ENCODE assay signal across 28 cellular contexts in genomic region chr17:70230883-70231282, GRCh38.
A peak's percentile ranks its signal among the peaks of the same experiment; 100 is the strongest.
DNase-seq lines count a peak whose midpoint lies in the region; ATAC-seq and TF ChIP-seq lines count a peak whose summit lies in the region.
"Had no signal": no experiment of that assay in that cellular context is flagged by ENCODE, and none has a peak within 500 bp of the region (broad histone marks: within the 10 kb centered on the region; RNA-seq: fewer than 3 reads in every experiment).

No MANE protein-coding gene starts in this region.

- WGBS in mammary epithelial cell (ENCODE audit: low coverage, missing lambda C conversion rate): 93% methylated on average over 1 of the region's 1 CpG

- DNase-seq in MCF 10A (ENCODE audit: unreplicated experiment) (peak; percentile 4), mammary epithelial cell (no peak), SKM-1 treated with dmso at 0.1 percent for 144 hours (lab: John Stamatoyannopoulos, UW; ENCODE audit: unreplicated experiment) (peak; percentile 22), fibroblast of lung (ENCODE audit: low read depth in 2 of 2) (peak; percentile 27 to 35), iPS-NIHi7 (ENCODE audit: extremely low spot score) (no peak), NCI-H1417 treated with DMSO at 0.1 percent for 48 hours (lab: John Stamatoyannopoulos, UW) (no peak)
- DNase-seq: activated CD4-positive, alpha-beta memory T cell treated with anti-CD3 and anti-CD28 coated beads, Interleukin-2, amount 10 ng/mL, durations not matched to agents 7 days and 5 days; activated CD4-positive, CD25-positive, alpha-beta regulatory T cell treated with anti-CD3 and anti-CD28 coated beads, Interleukin-2, amount 50 U/mL, for 72 hours; activated effector memory CD4-positive, alpha-beta T cell treated with Interleukin-2 at 50 U/mL for 16 hours; activated naive CD8-positive, alpha-beta T cell treated with anti-CD3 and anti-CD28 coated beads for 36 hours; CD8-positive, alpha-beta memory T cell; central memory CD4-positive, alpha-beta T cell; dermis blood vessel endothelial cell; DMS53; esophagus squamous epithelium; KBM-7; left ventricle myocardium inferior; naive B cell; NCI-H1694; NCI-H510A; stimulated activated CD4-positive, alpha-beta T cell treated with anti-CD3 and anti-CD28 coated beads, Interleukin-15, amount 100 ng/mL, for 24 hours; stimulated activated naive B cell treated with anti-CD40 and anti-IgM and Interleukin-4, amounts not matched to agents 10 μg/mL and 1 μg/mL and 100 μg/mL, for 72 hours had no signal

- H4K20me1 ChIP-seq in mammary epithelial cell (ENCODE audit: insufficient read depth, low read length) (no peaks in the 10 kb centered on the region), fibroblast of lung (ENCODE audit: control insufficient read depth, extremely low read depth, insufficient read depth, low read length) (no peaks in the 10 kb centered on the region)

- H3K36me3 ChIP-seq in mammary epithelial cell (ENCODE audit: insufficient read depth, low read length) (no peaks in the 10 kb centered on the region), fibroblast of lung (ENCODE audit: control insufficient read depth, insufficient read depth, low read length) (no peaks in the 10 kb centered on the region)
- H3K36me3 ChIP-seq: ascending aorta, esophagus squamous epithelium, left ventricle myocardium inferior had no signal

- ATAC-seq in HG03175 (IDR thresholded peaks at IDR 0.05; ENCODE audit: unreplicated experiment): no peak
- ATAC-seq in HG03135 (IDR thresholded peaks at IDR 0.05; ENCODE audit: unreplicated experiment): no peak
- ATAC-seq: stimulated activated naive B cell treated with anti-CD40 and anti-IgM and Interleukin-4, amounts not matched to agents 10 μg/mL and 1 μg/mL and 100 μg/mL, for 72 hours had no signal

- H3K27ac Mint-ChIP-seq in MCF 10A (ENCODE audit: low read depth, unreplicated experiment): no peak overlapping the region
- H3K27ac Mint-ChIP-seq: activated CD4-positive, alpha-beta memory T cell treated with anti-CD3 and anti-CD28 coated beads, Interleukin-2, amount 10 ng/mL, durations not matched to agents 7 days and 5 days; activated naive CD8-positive, alpha-beta T cell treated with anti-CD3 and anti-CD28 coated beads for 36 hours; CD8-positive, alpha-beta memory T cell; mesothelial cell of epicardium; progenitor cell of endocrine pancreas; stimulated activated naive B cell treated with anti-CD40 and anti-IgM and Interleukin-4, amounts not matched to agents 10 μg/mL and 1 μg/mL and 100 μg/mL, for 72 hours; T-helper 1 cell treated with Interleukin-12 subunit alpha and Interleukin-12 subunit beta and Interleukin-4 antibody, amounts not matched to agents 30 μg/mL and 1 μg/mL, for 36 hours had no signal

- no peak overlapping the region for H3K4me2 ChIP-seq in mammary epithelial cell (ENCODE audit: insufficient read depth, low read depth, low read length)
- no peak overlapping the region for H3K4me2 ChIP-seq in fibroblast of lung (ENCODE audit: extremely low read depth, insufficient read depth, low read length)

- H3K9ac ChIP-seq in mammary epithelial cell (ENCODE audit: insufficient read depth, low read length) (no peak overlapping the region), fibroblast of lung (ENCODE audit: insufficient read depth, low read length) (no peak overlapping the region)

- H3K27me3 Mint-ChIP-seq in MCF 10A (ENCODE audit: insufficient read depth, unreplicated experiment): no peaks in the 10 kb centered on the region
- H3K27me3 Mint-ChIP-seq: activated CD4-positive, alpha-beta memory T cell treated with anti-CD3 and anti-CD28 coated beads, Interleukin-2, amount 10 ng/mL, durations not matched to agents 7 days and 5 days; progenitor cell of endocrine pancreas had no signal

- peaks cover 12% of the 10 kb centered on the region for H3K4me1 Mint-ChIP-seq in MCF 10A (ENCODE audit: insufficient read depth, unreplicated experiment)
- H3K4me1 Mint-ChIP-seq: activated CD4-positive, alpha-beta memory T cell treated with anti-CD3 and anti-CD28 coated beads, Interleukin-2, amount 10 ng/mL, durations not matched to agents 7 days and 5 days; activated naive CD8-positive, alpha-beta T cell treated with anti-CD3 and anti-CD28 coated beads for 36 hours; CD8-positive, alpha-beta memory T cell; naive B cell; stimulated activated naive B cell treated with anti-CD40 and anti-IgM and Interleukin-4, amounts not matched to agents 10 μg/mL and 1 μg/mL and 100 μg/mL, for 72 hours had no signal

- dilution Hi-C loops in mammary epithelial cell (cut with HindIII; ENCODE audit: low sequenced_read_pairs): no loop called here

- CTCF ChIA-PET in MCF 10A (lab: Yijun Ruan, JAX): no interaction called here
- CTCF ChIA-PET in mammary epithelial cell (lab: Charles Lee; ENCODE audit: low non-redundant PET): no interaction called here

- H3K4me3 ChIP-seq in mammary epithelial cell (replicated peaks in 1 of 3; ENCODE audit: insufficient read depth in 1 of 3, low read depth in 2 of 3, low read length in 3 of 3): no peak overlapping the region
- no peak overlapping the region for H3K4me3 ChIP-seq in fibroblast of lung (replicated peaks in 1 of 4; ENCODE audit: control extremely low read depth in 1 of 4, insufficient read depth in 1 of 4, low read depth in 3 of 4, low read length in 4 of 4)
- H3K4me3 ChIP-seq: ascending aorta, esophagus squamous epithelium, left ventricle myocardium inferior had no signal

- in situ Hi-C loops in mammary epithelial cell (cut with MboI; ENCODE audit: low sequenced_read_pairs in 2 of 2): no loop called here

- no peak overlapping the region for H2AFZ ChIP-seq in mammary epithelial cell (ENCODE audit: low read depth, low read length)
- no peak overlapping the region for H2AFZ ChIP-seq in fibroblast of lung (ENCODE audit: low read length)

- BruUV-seq in MCF 10A (replicated peaks; lab: Mats Ljungman, UMichigan): no TSS peak
- BruUV-seq in mammary epithelial cell (replicated peaks; lab: Mats Ljungman, UMichigan): no TSS peak

- peaks cover 3% of the 10 kb centered on the region for H3K27me3 ChIP-seq in mammary epithelial cell (ENCODE audit: insufficient read depth, low read length)
- no peaks in the 10 kb centered on the region for H3K27me3 ChIP-seq in fibroblast of lung (ENCODE audit: control insufficient read depth, insufficient read depth, low read length)
- H3K27me3 ChIP-seq: ascending aorta, esophagus squamous epithelium had no signal

- H3K27ac ChIP-seq in mammary epithelial cell (ENCODE audit: insufficient read depth, low read depth, low read length) (no peak overlapping the region), fibroblast of lung (ENCODE audit: insufficient read depth, low read length) (no peak overlapping the region)
- H3K27ac ChIP-seq: ascending aorta, esophagus squamous epithelium, left ventricle myocardium inferior had no signal

- no peaks in the 10 kb centered on the region for H3K36me3 Mint-ChIP-seq in MCF 10A (ENCODE audit: insufficient read depth, unreplicated experiment)
- H3K36me3 Mint-ChIP-seq: activated naive CD8-positive, alpha-beta T cell treated with anti-CD3 and anti-CD28 coated beads for 36 hours; CD8-positive, alpha-beta memory T cell; naive B cell; stimulated activated naive B cell treated with anti-CD40 and anti-IgM and Interleukin-4, amounts not matched to agents 10 μg/mL and 1 μg/mL and 100 μg/mL, for 72 hours had no signal

- intact Hi-C loops in MCF 10A (cut with micrococcal nuclease): no loop called here
- intact Hi-C loops in mammary epithelial cell (cut with micrococcal nuclease): loop anchor here (5.0 kb wide), 1 partner anchor 391 kb away; no protein-coding TSS in a partner anchor

- H3K4me3 Mint-ChIP-seq in MCF 10A (ENCODE audit: unreplicated experiment): no peak overlapping the region
- H3K4me3 Mint-ChIP-seq: activated CD4-positive, alpha-beta memory T cell treated with anti-CD3 and anti-CD28 coated beads, Interleukin-2, amount 10 ng/mL, durations not matched to agents 7 days and 5 days; activated naive CD8-positive, alpha-beta T cell treated with anti-CD3 and anti-CD28 coated beads for 36 hours; CD8-positive, alpha-beta memory T cell; mesothelial cell of epicardium; naive B cell; stimulated activated naive B cell treated with anti-CD40 and anti-IgM and Interleukin-4, amounts not matched to agents 10 μg/mL and 1 μg/mL and 100 μg/mL, for 72 hours; T-helper 1 cell treated with Interleukin-12 subunit alpha and Interleukin-12 subunit beta and Interleukin-4 antibody, amounts not matched to agents 30 μg/mL and 1 μg/mL, for 36 hours had no signal

- POLR2A ChIA-PET in MCF 10A (lab: Yijun Ruan, JAX): no interaction called here

- no peaks in the 10 kb centered on the region for H3K79me2 ChIP-seq in mammary epithelial cell (ENCODE audit: insufficient read depth, low read length)
- no peaks in the 10 kb centered on the region for H3K79me2 ChIP-seq in fibroblast of lung (ENCODE audit: control insufficient read depth, insufficient read depth, low read length)

- no peaks in the 10 kb centered on the region for H3K4me1 ChIP-seq in mammary epithelial cell (ENCODE audit: insufficient read depth, low read length)
- H3K4me1 ChIP-seq in fibroblast of lung (ENCODE audit: control insufficient read depth, extremely low read depth, insufficient read depth, low read length): no peaks in the 10 kb centered on the region
- H3K4me1 ChIP-seq: ascending aorta, left ventricle myocardium inferior had no signal

- H3K9me3 ChIP-seq in mammary epithelial cell (replicated peaks; ENCODE audit: insufficient read depth, low read length): no peaks in the 10 kb centered on the region
- no peaks in the 10 kb centered on the region for H3K9me3 ChIP-seq in fibroblast of lung (ENCODE audit: control insufficient read depth, insufficient read depth, low read depth, low read length)
- H3K9me3 ChIP-seq: ascending aorta, esophagus squamous epithelium, left ventricle myocardium inferior had no signal

- TF ChIP-seq CTCF in MCF 10A (IDR thresholded peaks at IDR 0.05; ENCODE audit: unreplicated experiment): no peak
- no peak for TF ChIP-seq CTCF in mammary epithelial cell (conservative IDR thresholded peaks at IDR 0.05 in 1 of 2, IDR thresholded peaks at IDR 0.05 in 1 of 2; ENCODE audit: extremely low read depth in 1 of 2, insufficient read depth in 1 of 2, low read depth in 1 of 2, low read length in 2 of 2)
- no peak for TF ChIP-seq CTCF in fibroblast of lung (conservative IDR thresholded peaks at IDR 0.05 in 1 of 2, IDR thresholded peaks at IDR 0.05 in 1 of 2; ENCODE audit: low read depth in 1 of 2, low read length in 2 of 2)

- H3K9me3 Mint-ChIP-seq in MCF 10A (ENCODE audit: unreplicated experiment): no peaks in the 10 kb centered on the region
- H3K9me3 Mint-ChIP-seq: activated CD4-positive, alpha-beta memory T cell treated with anti-CD3 and anti-CD28 coated beads, Interleukin-2, amount 10 ng/mL, durations not matched to agents 7 days and 5 days; T-helper 1 cell treated with Interleukin-12 subunit alpha and Interleukin-12 subunit beta and Interleukin-4 antibody, amounts not matched to agents 30 μg/mL and 1 μg/mL, for 36 hours had no signal

Comparison
In these comparisons a context has a peak if more than half of its experiments do, and no peak if none do; other contexts are left out.
1. DNase-seq: peak in MCF 10A (single experiment), SKM-1 treated with dmso at 0.1 percent for 144 hours (single experiment) and fibroblast of lung (2 of 2); none in mammary epithelial cell (single experiment), iPS-NIHi7 (single experiment) and NCI-H1417 treated with DMSO at 0.1 percent for 48 hours (single experiment).